19 cellular contexts compared by ENCODE assay signal in genomic region chr2:239787651-239788050, GRCh38.
"Had no signal": no experiment of that assay in that cellular context is flagged by ENCODE, and none has a peak within 500 bp of the region (broad histone marks: within the 10 kb centered on the region; RNA-seq: fewer than 3 reads in every experiment).

No MANE protein-coding gene starts in this region.

- H3K4me1 ChIP-seq: colonic mucosa, gastrocnemius medialis, sigmoid colon, upper lobe of left lung had no signal

- ATAC-seq: gastrocnemius medialis; naive thymus-derived CD4-positive, alpha-beta T cell had no signal

- DNase-seq: cerebellar nuclear complex; colonic mucosa; effector CD8-positive, alpha-beta T cell; gastrocnemius medialis; glutamatergic neuron; kidney glomerular epithelial cell; mesendoderm; naive thymus-derived CD4-positive, alpha-beta T cell; nephron progenitor cell; sigmoid colon; stimulated activated CD4-positive, alpha-beta T cell treated with anti-CD3 and anti-CD28 coated beads, Interleukin-12 subunit alpha, Interleukin-12 subunit beta, amount 100 ng/mL, for 4 hours; stimulated activated CD4-positive, alpha-beta T cell treated with anti-CD3 and anti-CD28 coated beads, Interleukin-2, amount 100 ng/mL, for 48 hours; stimulated activated naive CD4-positive, alpha-beta T cell treated with Interleukin-2 at 50 U/mL for 16 hours had no signal

- H3K27me3 ChIP-seq: colonic mucosa, dorsolateral prefrontal cortex, esophagus muscularis mucosa, gastrocnemius medialis, hepatocyte, sigmoid colon, upper lobe of left lung, vagina had no signal

- H3K4me3 ChIP-seq: colonic mucosa, dorsolateral prefrontal cortex, esophagus muscularis mucosa, gastrocnemius medialis, hepatocyte, sigmoid colon, skin epidermis, upper lobe of left lung, vagina had no signal

- H3K4me1 Mint-ChIP-seq: naive thymus-derived CD4-positive, alpha-beta T cell had no signal

- H3K27ac Mint-ChIP-seq: naive thymus-derived CD4-positive, alpha-beta T cell; nephron progenitor cell had no signal

- H3K27ac ChIP-seq: colonic mucosa, dorsolateral prefrontal cortex, esophagus muscularis mucosa, gastrocnemius medialis, hepatocyte, sigmoid colon, skin epidermis, upper lobe of left lung, vagina had no signal

- H3K4me3 Mint-ChIP-seq: naive thymus-derived CD4-positive, alpha-beta T cell; nephron progenitor cell had no signal

- H3K36me3 ChIP-seq: colonic mucosa, esophagus muscularis mucosa, gastrocnemius medialis, sigmoid colon, upper lobe of left lung, vagina had no signal

- H3K9me3 ChIP-seq: colonic mucosa, gastrocnemius medialis, vagina had no signal
